In genomic region chr19:5545051-5545450, GRCh38 we compare ENCODE assay signal across 1 cellular context.
A peak's percentile ranks its signal among the peaks of the same experiment; 100 is the strongest.
TF ChIP-seq lines count a peak whose summit lies in the region.

No MANE protein-coding gene starts in this region.

TF ChIP-seq in K562, 482 proteins besides CTCF, POLR2A, EP300 and RAD21 (continued from another document):
- no peak for TF ChIP-seq ZBTB11 (CRISPR knock-in tag; IDR thresholded peaks at IDR 0.05)
- no peak for TF ChIP-seq RB1 (IDR thresholded peaks at IDR 0.05; ENCODE audit: low read depth)
- no peak for TF ChIP-seq NBN (IDR thresholded peaks at IDR 0.05; ENCODE audit: low read depth)
- peak; percentile 83 for TF ChIP-seq RBM25 (IDR thresholded peaks at IDR 0.05; ENCODE audit: low read depth, low read length, severe bottlenecking)
- TF ChIP-seq REST (CRISPR knock-in tag; IDR thresholded peaks at IDR 0.05; ENCODE audit: low read depth), result no peak
- no peak for TF ChIP-seq TCF15 (CRISPR knock-in tag; IDR thresholded peaks at IDR 0.05)
- no peak for TF ChIP-seq MTA2 (IDR thresholded peaks at IDR 0.05; ENCODE audit: low read depth)
